ENCODE assay signal across 1 cellular context in genomic region chr10:45672201-45673073, GRCh38.
TF ChIP-seq lines count a peak whose summit lies in the region.

TSS of gene ZFAND4 (minus strand) at chr10:45672772. CDS start at chr10:45663725, 9,047 bp downstream.

TF ChIP-seq in HepG2, 621 proteins besides CTCF, POLR2A, EP300 and RAD21 (continued from another document and continues in another):
- TF ChIP-seq ZNF414 (CRISPR knock-in tag; IDR thresholded peaks at IDR 0.05) (0 out of 2 replicates have a peak, but pooled peaks have one; percentile 42), ZNF597 (CRISPR knock-in tag; IDR thresholded peaks at IDR 0.05) (no peak), SPEN (CRISPR knock-in tag; IDR thresholded peaks at IDR 0.05; ENCODE audit: low read depth) (peak; percentile 82), MEF2D (CRISPR knock-in tag; IDR thresholded peaks at IDR 0.05) (peak; percentile 68; the same call in 1 of the 2 replicates), RERE (CRISPR knock-in tag; IDR thresholded peaks at IDR 0.05; ENCODE audit: low read depth) (no peak; the same call in 1 of the 2 replicates), NR1H2 (CRISPR knock-in tag; IDR thresholded peaks at IDR 0.05; ENCODE audit: borderline replicate concordance, low read depth) (peak; percentile 55; the same call in 1 of the 2 replicates), ISX (CRISPR knock-in tag; conservative IDR thresholded peaks at IDR 0.05) (no peak), ZC3H4 (CRISPR knock-in tag; IDR thresholded peaks at IDR 0.05; ENCODE audit: borderline replicate concordance) (no peak), NFAT5 (CRISPR knock-in tag; IDR thresholded peaks at IDR 0.05) (peak; percentile 23), ZNF784 (CRISPR knock-in tag; IDR thresholded peaks at IDR 0.05; ENCODE audit: borderline replicate concordance) (peak; percentile 88; the same call in 1 of the 2 replicates), ZNF160 (CRISPR knock-in tag; IDR thresholded peaks at IDR 0.05) (no peak), HBP1 (CRISPR knock-in tag; IDR thresholded peaks at IDR 0.05; ENCODE audit: low read depth) (no peak), AGO1 (IDR thresholded peaks at IDR 0.05; ENCODE audit: low read depth, low read length, poor library complexity, severe bottlenecking) (no peak), HNRNPK (IDR thresholded peaks at IDR 0.05; ENCODE audit: low read depth, low read length, poor library complexity, severe bottlenecking) (no peak), USF2 (IDR thresholded peaks at IDR 0.05; ENCODE audit: low read depth, low read length) (no peak), USF2 (CRISPR knock-in tag; IDR thresholded peaks at IDR 0.05; ENCODE audit: borderline replicate concordance) (0 out of 2 replicates have a peak, but pooled peaks have one; percentile 36), HNRNPL (IDR thresholded peaks at IDR 0.05; ENCODE audit: low read depth, low read length) (0 out of 2 replicates have a peak, but pooled peaks have one; percentile 25), ZBTB20 (CRISPR knock-in tag; IDR thresholded peaks at IDR 0.05; ENCODE audit: borderline replicate concordance, low read depth) (peak; percentile 58; the same call in 1 of the 2 replicates), ZNF282 (IDR thresholded peaks at IDR 0.05; ENCODE audit: partially characterized antibody) (no peak), SP140L (CRISPR knock-in tag; IDR thresholded peaks at IDR 0.05; ENCODE audit: borderline replicate concordance) (no peak), ZFYVE20 (CRISPR knock-in tag; IDR thresholded peaks at IDR 0.05; ENCODE audit: borderline replicate concordance, low read depth) (no peak), GATAD1 (CRISPR knock-in tag; IDR thresholded peaks at IDR 0.05) (peak; percentile 74), HOMEZ (CRISPR knock-in tag; IDR thresholded peaks at IDR 0.05; ENCODE audit: low read depth) (peak; percentile 74; the same call in 1 of the 2 replicates), SIN3A (IDR thresholded peaks at IDR 0.05; ENCODE audit: borderline replicate concordance, low read depth, low read length) (peak; percentile 64; the same call in 1 of the 2 replicates), HES4 (CRISPR knock-in tag; IDR thresholded peaks at IDR 0.05; ENCODE audit: borderline replicate concordance) (peak; percentile 49; the same call in 1 of the 2 replicates), ZNF589 (CRISPR knock-in tag; conservative IDR thresholded peaks at IDR 0.05) (no peak), ATAD3A (CRISPR knock-in tag; IDR thresholded peaks at IDR 0.05) (no peak), ZNF720 (CRISPR knock-in tag; IDR thresholded peaks at IDR 0.05) (no peak), NFE2L2 (IDR thresholded peaks at IDR 0.05; ENCODE audit: low read length) (no peak), BATF2 (CRISPR knock-in tag; IDR thresholded peaks at IDR 0.05) (no peak), ESRRA (CRISPR knock-in tag; IDR thresholded peaks at IDR 0.05; ENCODE audit: low read depth) (no peak), STAT6 (CRISPR knock-in tag; IDR thresholded peaks at IDR 0.05; ENCODE audit: borderline replicate concordance) (no peak), GLI4 (CRISPR knock-in tag; IDR thresholded peaks at IDR 0.05; ENCODE audit: borderline replicate concordance) (peak; percentile 85; the same call in 1 of the 2 replicates)
